Comparison of ENCODE assay signal across 18 cellular contexts in genomic region chr22:24444251-24444650, GRCh38. TPM values are rescaled to one million over a fixed set of nuclear protein-coding genes. Genes with fewer than 3 reads are reported as not detected.
"Had no signal": no experiment of that assay in that cellular context is flagged by ENCODE, and none has a peak within 500 bp of the region (broad histone marks: within the 10 kb centered on the region; RNA-seq: fewer than 3 reads in every experiment).

No MANE protein-coding gene starts in this region.

- H3K27ac ChIP-seq: colonic mucosa, esophagus squamous epithelium, left lung, neural progenitor cell, parathyroid adenoma, suprapubic skin, upper lobe of right lung had no signal

- DNase-seq: activated CD4-positive, alpha-beta memory T cell treated with anti-CD3 and anti-CD28 coated beads, Interleukin-2, amount 10 ng/mL, durations not matched to agents 7 days and 5 days; activated CD4-positive, alpha-beta T cell treated with anti-CD3 and anti-CD28 coated beads for 36 hours; activated CD8-positive, alpha-beta memory T cell treated with anti-CD3 and anti-CD28 coated beads, Interleukin-2, amount 50 U/mL, for 4 hours; activated naive CD4-positive, alpha-beta T cell treated with Interleukin-2 at 50 U/mL for 16 hours; colonic mucosa; esophagus squamous epithelium; hippocampal formation; left lung; naive B cell; retina; stimulated activated CD4-positive, alpha-beta T cell treated with anti-CD3 and anti-CD28 coated beads, Interleukin-2, amount 100 ng/mL, for 48 hours; stimulated activated naive CD4-positive, alpha-beta T cell treated with Interleukin-2 at 50 U/mL for 16 hours; T-helper 17 cell; upper lobe of right lung had no signal

- H3K27me3 Mint-ChIP-seq: activated CD4-positive, alpha-beta memory T cell treated with anti-CD3 and anti-CD28 coated beads, Interleukin-2, amount 10 ng/mL, durations not matched to agents 7 days and 5 days; activated CD4-positive, alpha-beta T cell treated with anti-CD3 and anti-CD28 coated beads for 36 hours; naive B cell; T-helper 17 cell had no signal

- H3K4me3 ChIP-seq: colonic mucosa, esophagus squamous epithelium, left lung, neural progenitor cell, suprapubic skin, upper lobe of right lung had no signal

- FAIRE-seq: keratinocyte had no signal

- H3K9me3 Mint-ChIP-seq: activated CD4-positive, alpha-beta memory T cell treated with anti-CD3 and anti-CD28 coated beads, Interleukin-2, amount 10 ng/mL, durations not matched to agents 7 days and 5 days; naive B cell had no signal

- H3K27me3 ChIP-seq: colonic mucosa, esophagus squamous epithelium, left lung, suprapubic skin, upper lobe of right lung had no signal

- H3K9me3 ChIP-seq: colonic mucosa, esophagus squamous epithelium, left lung, suprapubic skin, upper lobe of right lung had no signal

- H3K4me1 ChIP-seq: colonic mucosa, parathyroid adenoma, suprapubic skin had no signal

- H3K9ac ChIP-seq: neural progenitor cell, parathyroid adenoma had no signal

- H3K36me3 ChIP-seq: colonic mucosa, neural progenitor cell, suprapubic skin had no signal

- ATAC-seq: activated CD4-positive, alpha-beta T cell treated with anti-CD3 and anti-CD28 coated beads for 36 hours; left lung; T-helper 17 cell; upper lobe of right lung had no signal

- H3K36me3 Mint-ChIP-seq: neural progenitor cell had no signal

- H3K4me3 Mint-ChIP-seq: activated CD4-positive, alpha-beta memory T cell treated with anti-CD3 and anti-CD28 coated beads, Interleukin-2, amount 10 ng/mL, durations not matched to agents 7 days and 5 days; activated CD4-positive, alpha-beta T cell treated with anti-CD3 and anti-CD28 coated beads for 36 hours; naive B cell; neural progenitor cell; T-helper 17 cell had no signal

- H3K27ac Mint-ChIP-seq: activated CD4-positive, alpha-beta memory T cell treated with anti-CD3 and anti-CD28 coated beads, Interleukin-2, amount 10 ng/mL, durations not matched to agents 7 days and 5 days; activated CD4-positive, alpha-beta T cell treated with anti-CD3 and anti-CD28 coated beads for 36 hours had no signal

RNA-seq across cellular contexts. Expression of gene UPB1, which starts 50.9 kb away (rescaled TPM):
- polyA plus RNA-seq: keratinocyte had no signal
